ENCODE assay signal across 26 cellular contexts in the genomic region with DNA sequence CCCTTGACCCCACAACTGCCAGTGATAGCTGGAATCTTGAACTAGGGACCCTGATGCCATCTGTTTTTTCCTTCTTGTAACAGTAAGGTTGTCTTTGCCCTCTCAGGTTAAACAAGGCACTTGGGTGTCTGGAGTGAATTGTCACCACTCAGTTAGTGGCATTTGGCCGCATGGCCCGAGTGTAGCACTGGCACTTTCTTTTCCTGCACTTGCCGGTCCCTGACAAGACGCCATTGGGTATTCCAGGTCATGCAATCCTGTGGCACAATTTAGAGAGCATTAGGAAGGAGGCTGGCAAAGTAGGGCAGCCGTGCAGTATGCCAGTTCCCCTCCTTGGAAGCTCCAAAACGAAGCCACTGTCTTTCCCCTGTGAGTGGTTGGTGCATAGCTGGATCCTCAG.
"Had no signal": no experiment of that assay in that cellular context is flagged by ENCODE, and none has a peak within 500 bp of the region (broad histone marks: within the 10 kb centered on the region; RNA-seq: fewer than 3 reads in every experiment).

No MANE protein-coding gene starts in this region.

- H3K9me3 Mint-ChIP-seq: natural killer cell had no signal

- H3K27me3 Mint-ChIP-seq: naive B cell; stimulated activated naive B cell treated with anti-CD40 and anti-IgM and Interleukin-4, amounts not matched to agents 10 μg/mL and 1 μg/mL and 100 μg/mL, for 72 hours had no signal

- H3K4me2 ChIP-seq: hepatocyte had no signal

- H3K4me3 ChIP-seq: heart right ventricle, hepatocyte, lower lobe of right lung, psoas muscle, right lobe of liver, stomach, testis, thyroid gland, transverse colon, upper lobe of left lung, vagina had no signal

- H3K9ac ChIP-seq: parathyroid adenoma had no signal

- ATAC-seq: lower lobe of right lung; natural killer cell; stimulated activated naive B cell treated with anti-CD40 and anti-IgM and Interleukin-4, amounts not matched to agents 10 μg/mL and 1 μg/mL and 100 μg/mL, for 72 hours; stimulated activated naive CD8-positive, alpha-beta T cell treated with anti-CD3 and anti-CD28 coated beads, Interleukin-15, Interleukin-2, amounts not matched to agents 100 U/mL and 50 U/mL, for 24 hours had no signal

- DNase-seq: heart right ventricle; islet precursor cell; lower lobe of right lung; mammary epithelial cell; mesenchymal stem cell; naive B cell; natural killer cell; occipital lobe; psoas muscle; right lobe of liver; stimulated activated CD4-positive, alpha-beta T cell treated with anti-CD3 and anti-CD28 coated beads, Interleukin-12 subunit alpha, Interleukin-12 subunit beta, amount 100 ng/mL, for 4 hours; stimulated activated CD4-positive, alpha-beta T cell treated with anti-CD3 and anti-CD28 coated beads, Interleukin-15, amount 100 ng/mL, for 24 hours; stimulated activated CD4-positive, alpha-beta T cell treated with anti-CD3 and anti-CD28 coated beads, Interleukin-2, amount 100 ng/mL, for 24 hours; stimulated activated CD4-positive, alpha-beta T cell treated with anti-CD3 and anti-CD28 coated beads, Interleukin-4, amount 100 ng/mL, for 1 hour; stimulated activated naive B cell treated with anti-CD40 and anti-IgM and Interleukin-4, amounts not matched to agents 10 μg/mL and 1 μg/mL and 100 μg/mL, for 72 hours; stimulated activated naive CD8-positive, alpha-beta T cell treated with anti-CD3 and anti-CD28 coated beads, Interleukin-15, Interleukin-2, amounts not matched to agents 100 U/mL and 50 U/mL, for 24 hours; stomach; testis; thyroid gland; transverse colon; upper lobe of left lung had no signal

- H3K4me1 ChIP-seq: lower lobe of right lung, parathyroid adenoma, upper lobe of left lung, vagina had no signal

- H3K36me3 Mint-ChIP-seq: natural killer cell had no signal

- H3K9me3 ChIP-seq: lower lobe of right lung, neutrophil, psoas muscle, right lobe of liver, testis, thyroid gland, transverse colon, upper lobe of left lung, vagina had no signal

- H3K27me3 ChIP-seq: heart right ventricle, hepatocyte, neutrophil, right lobe of liver, stomach, testis, thyroid gland, transverse colon, upper lobe of left lung, vagina had no signal

- H3K4me3 Mint-ChIP-seq: mesothelial cell of epicardium, naive B cell, natural killer cell had no signal

- H3K27ac ChIP-seq: heart right ventricle, hepatocyte, lower lobe of right lung, neutrophil, parathyroid adenoma, psoas muscle, right lobe of liver, stomach, testis, thyroid gland, transverse colon, upper lobe of left lung, vagina had no signal

- H3K36me3 ChIP-seq: right lobe of liver had no signal

- H2AFZ ChIP-seq: hepatocyte, parathyroid adenoma had no signal

- H3K27ac Mint-ChIP-seq: stimulated activated naive B cell treated with anti-CD40 and anti-IgM and Interleukin-4, amounts not matched to agents 10 μg/mL and 1 μg/mL and 100 μg/mL, for 72 hours had no signal
